In genomic region chr2:74080346-74080745, GRCh38 we compare ENCODE assay signal across 1 cellular context.
TF ChIP-seq lines count a peak whose summit lies in the region.

No MANE protein-coding gene starts in this region.

TF ChIP-seq in WTC11, 78 proteins besides CTCF, POLR2A, EP300 and RAD21 (continued from another document):
- TF ChIP-seq ZBTB43 (CRISPR knock-in tag; IDR thresholded peaks at IDR 0.05) = no peak
- TF ChIP-seq IRF1 (CRISPR knock-in tag; IDR thresholded peaks at IDR 0.05) = no peak
